ENCODE assay signal across 1 cellular context in the genomic region with DNA sequence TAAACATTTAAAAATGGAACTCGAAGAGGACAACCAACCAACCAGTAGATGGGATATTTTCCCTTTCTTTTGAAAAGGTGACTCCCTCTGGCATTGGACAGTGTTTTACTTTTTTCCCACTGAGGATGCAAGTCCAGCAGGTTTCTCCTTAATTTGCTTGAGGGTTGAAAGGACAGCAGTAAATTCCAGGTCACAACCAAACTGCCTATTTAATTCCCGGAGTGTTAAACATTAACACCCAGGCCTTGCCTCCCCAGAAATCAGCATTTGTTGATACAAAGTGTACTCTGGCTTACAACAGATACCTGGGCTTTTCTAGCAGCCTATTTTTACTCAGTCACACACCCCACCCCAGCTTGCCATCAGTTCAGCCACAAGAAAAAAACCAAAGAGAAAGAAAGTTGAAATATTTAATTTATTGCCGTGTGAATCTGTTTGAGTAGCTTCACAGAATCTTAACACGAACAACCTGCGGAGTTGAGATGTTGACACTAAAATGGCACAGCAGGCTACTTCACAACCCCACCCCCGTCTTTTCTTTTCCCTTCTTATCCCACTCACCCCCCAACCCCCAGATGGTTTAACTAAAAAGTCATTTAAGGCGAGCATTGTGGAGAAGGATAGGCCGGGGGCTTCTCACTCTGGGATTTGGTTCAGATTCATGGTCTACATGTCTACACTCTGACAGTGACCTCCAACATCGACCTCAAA.
TF ChIP-seq lines count a peak whose summit lies in the region.

No MANE protein-coding gene starts in this region.

TF ChIP-seq in WTC11, 78 proteins besides CTCF, POLR2A, EP300 and RAD21 (continued from another document):
- TF ChIP-seq, protein P1, sequence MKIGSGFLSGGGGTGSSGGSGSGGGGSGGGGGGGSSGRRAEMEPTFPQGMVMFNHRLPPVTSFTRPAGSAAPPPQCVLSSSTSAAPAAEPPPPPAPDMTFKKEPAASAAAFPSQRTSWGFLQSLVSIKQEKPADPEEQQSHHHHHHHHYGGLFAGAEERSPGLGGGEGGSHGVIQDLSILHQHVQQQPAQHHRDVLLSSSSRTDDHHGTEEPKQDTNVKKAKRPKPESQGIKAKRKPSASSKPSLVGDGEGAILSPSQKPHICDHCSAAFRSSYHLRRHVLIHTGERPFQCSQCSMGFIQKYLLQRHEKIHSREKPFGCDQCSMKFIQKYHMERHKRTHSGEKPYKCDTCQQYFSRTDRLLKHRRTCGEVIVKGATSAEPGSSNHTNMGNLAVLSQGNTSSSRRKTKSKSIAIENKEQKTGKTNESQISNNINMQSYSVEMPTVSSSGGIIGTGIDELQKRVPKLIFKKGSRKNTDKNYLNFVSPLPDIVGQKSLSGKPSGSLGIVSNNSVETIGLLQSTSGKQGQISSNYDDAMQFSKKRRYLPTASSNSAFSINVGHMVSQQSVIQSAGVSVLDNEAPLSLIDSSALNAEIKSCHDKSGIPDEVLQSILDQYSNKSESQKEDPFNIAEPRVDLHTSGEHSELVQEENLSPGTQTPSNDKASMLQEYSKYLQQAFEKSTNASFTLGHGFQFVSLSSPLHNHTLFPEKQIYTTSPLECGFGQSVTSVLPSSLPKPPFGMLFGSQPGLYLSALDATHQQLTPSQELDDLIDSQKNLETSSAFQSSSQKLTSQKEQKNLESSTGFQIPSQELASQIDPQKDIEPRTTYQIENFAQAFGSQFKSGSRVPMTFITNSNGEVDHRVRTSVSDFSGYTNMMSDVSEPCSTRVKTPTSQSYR (CRISPR knock-in tag; IDR thresholded peaks at IDR 0.05), result no peak
- TF ChIP-seq, protein P2, sequence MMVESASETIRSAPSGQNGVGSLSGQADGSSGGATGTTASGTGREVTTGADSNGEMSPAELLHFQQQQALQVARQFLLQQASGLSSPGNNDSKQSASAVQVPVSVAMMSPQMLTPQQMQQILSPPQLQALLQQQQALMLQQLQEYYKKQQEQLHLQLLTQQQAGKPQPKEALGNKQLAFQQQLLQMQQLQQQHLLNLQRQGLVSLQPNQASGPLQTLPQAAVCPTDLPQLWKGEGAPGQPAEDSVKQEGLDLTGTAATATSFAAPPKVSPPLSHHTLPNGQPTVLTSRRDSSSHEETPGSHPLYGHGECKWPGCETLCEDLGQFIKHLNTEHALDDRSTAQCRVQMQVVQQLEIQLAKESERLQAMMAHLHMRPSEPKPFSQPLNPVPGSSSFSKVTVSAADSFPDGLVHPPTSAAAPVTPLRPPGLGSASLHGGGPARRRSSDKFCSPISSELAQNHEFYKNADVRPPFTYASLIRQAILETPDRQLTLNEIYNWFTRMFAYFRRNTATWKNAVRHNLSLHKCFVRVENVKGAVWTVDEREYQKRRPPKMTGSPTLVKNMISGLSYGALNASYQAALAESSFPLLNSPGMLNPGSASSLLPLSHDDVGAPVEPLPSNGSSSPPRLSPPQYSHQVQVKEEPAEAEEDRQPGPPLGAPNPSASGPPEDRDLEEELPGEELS (CRISPR knock-in tag; IDR thresholded peaks at IDR 0.05), result no peak
- TF ChIP-seq, protein P3, sequence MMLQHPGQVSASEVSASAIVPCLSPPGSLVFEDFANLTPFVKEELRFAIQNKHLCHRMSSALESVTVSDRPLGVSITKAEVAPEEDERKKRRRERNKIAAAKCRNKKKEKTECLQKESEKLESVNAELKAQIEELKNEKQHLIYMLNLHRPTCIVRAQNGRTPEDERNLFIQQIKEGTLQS (CRISPR knock-in tag; conservative IDR thresholded peaks at IDR 0.05), result no peak
- TF ChIP-seq RORB (CRISPR knock-in tag; IDR thresholded peaks at IDR 0.05), result no peak
